Comparison of ENCODE assay signal across 10 cellular contexts in genomic region chr12:13941258-13942249, GRCh38. TPM values are rescaled to one million over a fixed set of nuclear protein-coding genes. Genes with fewer than 3 reads are reported as not detected.
A peak's percentile ranks its signal among the peaks of the same experiment; 100 is the strongest.
DNase-seq lines count a peak whose midpoint lies in the region; ATAC-seq and TF ChIP-seq lines count a peak whose summit lies in the region.
"Had no signal": no experiment of that assay in that cellular context is flagged by ENCODE, and none has a peak within 500 bp of the region (broad histone marks: within the 10 kb centered on the region; RNA-seq: fewer than 3 reads in every experiment).

No MANE protein-coding gene starts in this region.

- H3K9me3 ChIP-seq in neural progenitor cell (ENCODE audit: low read depth): no peaks in the 10 kb centered on the region
- H3K9me3 ChIP-seq: SJSA1 had no signal

- intact Hi-C loops in activated T-helper 2 cell treated with anti-CD3 and anti-CD28 coated beads, Interferon-gamma antibody, Interleukin-2, Interleukin-4, amounts not matched to agents 10 μg/mL and 5 μg/mL and 100 μg/mL, durations not matched to agents 14 hours and 24 hours and 36 hours (cut with micrococcal nuclease): no loop called here

- no peaks in the 10 kb centered on the region for H3K27me3 ChIP-seq in neural progenitor cell
- H3K27me3 ChIP-seq: SJSA1 had no signal

- H3K36me3 Mint-ChIP-seq in neural progenitor cell: no peaks in the 10 kb centered on the region
- H3K36me3 Mint-ChIP-seq in activated T-helper 2 cell treated with anti-CD3 and anti-CD28 coated beads, Interferon-gamma antibody, Interleukin-2, Interleukin-4, amounts not matched to agents 10 μg/mL and 5 μg/mL and 100 μg/mL, durations not matched to agents 14 hours and 24 hours and 36 hours (ENCODE audit: low read depth): no peaks in the 10 kb centered on the region

- DNase-seq in COR-L47 (lab: John Stamatoyannopoulos, UW): peak; percentile 68
- DNase-seq in NCI-H82 (lab: John Stamatoyannopoulos, UW): peak; percentile 77
- peak; percentile 67 for DNase-seq in epithelial cell of esophagus (ENCODE audit: low read depth)
- peak; percentile 85 for DNase-seq in neural progenitor cell (ENCODE audit: low spot score)
- DNase-seq in activated T-helper 2 cell treated with anti-CD3 and anti-CD28 coated beads, Interferon-gamma antibody, Interleukin-2, Interleukin-4, amounts not matched to agents 10 μg/mL and 5 μg/mL and 100 μg/mL, durations not matched to agents 14 hours and 24 hours and 36 hours (ENCODE audit: low spot score): no peak
- DNase-seq: naive B cell had no signal

- H2AFZ ChIP-seq in neural progenitor cell (replicated peaks): no peak overlapping the region

- peaks cover 40% of the 10 kb centered on the region for H3K4me1 Mint-ChIP-seq in neural progenitor cell
- H3K4me1 Mint-ChIP-seq in activated T-helper 2 cell treated with anti-CD3 and anti-CD28 coated beads, Interferon-gamma antibody, Interleukin-2, Interleukin-4, amounts not matched to agents 10 μg/mL and 5 μg/mL and 100 μg/mL, durations not matched to agents 14 hours and 24 hours and 36 hours (ENCODE audit: low read depth): no peaks in the 10 kb centered on the region

- H3K27ac Mint-ChIP-seq in neural progenitor cell: peak overlapping the region; percentile 14
- no peak overlapping the region for H3K27ac Mint-ChIP-seq in activated T-helper 2 cell treated with anti-CD3 and anti-CD28 coated beads, Interferon-gamma antibody, Interleukin-2, Interleukin-4, amounts not matched to agents 10 μg/mL and 5 μg/mL and 100 μg/mL, durations not matched to agents 14 hours and 24 hours and 36 hours
- H3K27ac Mint-ChIP-seq: naive B cell had no signal

- peak overlapping the region; percentile 21 for H3K4me3 Mint-ChIP-seq in neural progenitor cell
- no peak overlapping the region for H3K4me3 Mint-ChIP-seq in activated T-helper 2 cell treated with anti-CD3 and anti-CD28 coated beads, Interferon-gamma antibody, Interleukin-2, Interleukin-4, amounts not matched to agents 10 μg/mL and 5 μg/mL and 100 μg/mL, durations not matched to agents 14 hours and 24 hours and 36 hours (ENCODE audit: low read depth)

- no peak overlapping the region for H3K9ac ChIP-seq in neural progenitor cell

- H3F3A ChIP-seq in neural progenitor cell (ENCODE audit: low read depth): no peaks in the 10 kb centered on the region

- H3K27me3 Mint-ChIP-seq in neural progenitor cell (ENCODE audit: insufficient read depth, low read depth): peaks cover 8% of the 10 kb centered on the region
- peaks cover 6% of the 10 kb centered on the region for H3K27me3 Mint-ChIP-seq in activated T-helper 2 cell treated with anti-CD3 and anti-CD28 coated beads, Interferon-gamma antibody, Interleukin-2, Interleukin-4, amounts not matched to agents 10 μg/mL and 5 μg/mL and 100 μg/mL, durations not matched to agents 14 hours and 24 hours and 36 hours (ENCODE audit: low read depth)

- H3K4me2 ChIP-seq in neural progenitor cell: peak overlapping the region; percentile 45

- H3K4me1 ChIP-seq in neural progenitor cell: peaks cover 21% of the 10 kb centered on the region
- H3K4me1 ChIP-seq: SJSA1 had no signal

- no peaks in the 10 kb centered on the region for H3K79me2 ChIP-seq in neural progenitor cell (ENCODE audit: low read depth)

- H3K27ac ChIP-seq in neural progenitor cell: no peak overlapping the region
- H3K27ac ChIP-seq: SJSA1 had no signal

- H3K9me3 Mint-ChIP-seq in neural progenitor cell: peaks cover 18% of the 10 kb centered on the region
- no peaks in the 10 kb centered on the region for H3K9me3 Mint-ChIP-seq in activated T-helper 2 cell treated with anti-CD3 and anti-CD28 coated beads, Interferon-gamma antibody, Interleukin-2, Interleukin-4, amounts not matched to agents 10 μg/mL and 5 μg/mL and 100 μg/mL, durations not matched to agents 14 hours and 24 hours and 36 hours

- no peaks in the 10 kb centered on the region for H3K36me3 ChIP-seq in neural progenitor cell
- H3K36me3 ChIP-seq: SJSA1 had no signal

- TF ChIP-seq CTCF in epithelial cell of esophagus (IDR thresholded peaks at IDR 0.05; ENCODE audit: insufficient read depth, low read depth, low read length, missing control alignments) (peak; percentile 12), neural progenitor cell (IDR thresholded peaks at IDR 0.05) (peak; percentile 69)

- H3K4me3 ChIP-seq in epithelial cell of esophagus (ENCODE audit: low read length) (no peak overlapping the region), neural progenitor cell (no peak overlapping the region)
- H3K4me3 ChIP-seq: SJSA1 had no signal

- no peaks in the 10 kb centered on the region for H4K20me1 ChIP-seq in neural progenitor cell (ENCODE audit: low read depth)

- ATAC-seq in GM18517 (IDR thresholded peaks at IDR 0.05; ENCODE audit: unreplicated experiment): peak; percentile 63
- peak; percentile 62 for ATAC-seq in HG03558 (IDR thresholded peaks at IDR 0.05; ENCODE audit: extremely low read depth, unreplicated experiment)
- ATAC-seq in HG02981 (IDR thresholded peaks at IDR 0.05; ENCODE audit: unreplicated experiment): no peak

RNA-seq across cellular contexts. Expression of gene GRIN2B, which starts 39.8 kb away (rescaled TPM):
- total RNA-seq in neural progenitor cell (ENCODE audit: low replicate concordance): 0.52 and 1.3 TPM in 2 replicates
- total RNA-seq in activated T-helper 2 cell treated with anti-CD3 and anti-CD28 coated beads, Interferon-gamma antibody, Interleukin-2, Interleukin-4, amounts not matched to agents 10 μg/mL and 5 μg/mL and 100 μg/mL, durations not matched to agents 14 hours and 24 hours and 36 hours: 0.07 TPM in 1 of 2 replicates, not detected in the other
- total RNA-seq: SJSA1 had no signal
